ENCODE assay signal across 8 cellular contexts in genomic region chr1:207861442-207862177, GRCh38.
A peak's percentile ranks its signal among the peaks of the same experiment; 100 is the strongest.
DNase-seq lines count a peak whose midpoint lies in the region; ATAC-seq and TF ChIP-seq lines count a peak whose summit lies in the region.

No MANE protein-coding gene starts in this region.

- H3K4me3 ChIP-seq in neutrophil (ENCODE audit: low read depth in 1 of 2, low read length in 1 of 2) = no peak overlapping the region

- POLR2A ChIA-PET in GM10248 (lab: Yijun Ruan, JAX) = interaction anchor here (0.5 to 1.4 kb wide), 4 partner anchors 13 to 437 kb away, joined by 3 to 5 read pairs (median 4); no protein-coding TSS in a partner anchor

- H3K36me3 ChIP-seq in neutrophil = peaks cover 36% of the 10 kb centered on the region

- peak overlapping the region; percentile 50 for H3K27ac ChIP-seq in neutrophil

- H3K9me3 ChIP-seq in neutrophil = no peaks in the 10 kb centered on the region

- CTCF ChIA-PET in GM10248 (lab: Yijun Ruan, JAX) = interaction anchor here (1.0 to 25.9 kb wide), 8 partner anchors 8 to 101 kb away, joined by 3 to 661 read pairs (median 11); no protein-coding TSS in a partner anchor

- TF ChIP-seq CTCF in neutrophil (IDR thresholded peaks at IDR 0.05) (no peak), GM10248 (IDR thresholded peaks at IDR 0.05; ENCODE audit: control extremely low read depth, extremely low read depth, low read depth, missing control alignments) (no peak)

- DNase-seq in Kasumi-1 (lab: John Stamatoyannopoulos, UW) (peak; percentile 48 to 49), GM10248 (ENCODE audit: extremely low spot score) (no peak), NCI-H446 (lab: John Stamatoyannopoulos, UW) (no peak)
- peak; percentile 44 for DNase-seq in activated naive CD4-positive, alpha-beta T cell treated with Interleukin-2 at 50 U/mL for 16 hours

- ATAC-seq in GM18502 (IDR thresholded peaks at IDR 0.05; ENCODE audit: poor library complexity, unreplicated experiment) (peak; percentile 53), HG03280 (IDR thresholded peaks at IDR 0.05; ENCODE audit: unreplicated experiment) (no peak), HG03135 (IDR thresholded peaks at IDR 0.05; ENCODE audit: unreplicated experiment) (no peak)

- no peaks in the 10 kb centered on the region for H3K27me3 ChIP-seq in neutrophil

- H3K4me1 ChIP-seq in neutrophil (ENCODE audit: control insufficient read depth in 1 of 2, insufficient read depth in 1 of 2, low read depth in 1 of 2, low read length in 1 of 2) = peaks cover 46 to 72% of the 10 kb centered on the region in 2 experiments

Comparison
In these comparisons a context has a peak if more than half of its experiments do, and no peak if none do; other contexts are left out.
1. DNase-seq: peak in Kasumi-1 (2 of 2) and activated naive CD4-positive, alpha-beta T cell treated with Interleukin-2 at 50 U/mL for 16 hours (single experiment); none in GM10248 (single experiment) and NCI-H446 (0 of 2).